ENCODE assay signal across 1 cellular context in the genomic region with DNA sequence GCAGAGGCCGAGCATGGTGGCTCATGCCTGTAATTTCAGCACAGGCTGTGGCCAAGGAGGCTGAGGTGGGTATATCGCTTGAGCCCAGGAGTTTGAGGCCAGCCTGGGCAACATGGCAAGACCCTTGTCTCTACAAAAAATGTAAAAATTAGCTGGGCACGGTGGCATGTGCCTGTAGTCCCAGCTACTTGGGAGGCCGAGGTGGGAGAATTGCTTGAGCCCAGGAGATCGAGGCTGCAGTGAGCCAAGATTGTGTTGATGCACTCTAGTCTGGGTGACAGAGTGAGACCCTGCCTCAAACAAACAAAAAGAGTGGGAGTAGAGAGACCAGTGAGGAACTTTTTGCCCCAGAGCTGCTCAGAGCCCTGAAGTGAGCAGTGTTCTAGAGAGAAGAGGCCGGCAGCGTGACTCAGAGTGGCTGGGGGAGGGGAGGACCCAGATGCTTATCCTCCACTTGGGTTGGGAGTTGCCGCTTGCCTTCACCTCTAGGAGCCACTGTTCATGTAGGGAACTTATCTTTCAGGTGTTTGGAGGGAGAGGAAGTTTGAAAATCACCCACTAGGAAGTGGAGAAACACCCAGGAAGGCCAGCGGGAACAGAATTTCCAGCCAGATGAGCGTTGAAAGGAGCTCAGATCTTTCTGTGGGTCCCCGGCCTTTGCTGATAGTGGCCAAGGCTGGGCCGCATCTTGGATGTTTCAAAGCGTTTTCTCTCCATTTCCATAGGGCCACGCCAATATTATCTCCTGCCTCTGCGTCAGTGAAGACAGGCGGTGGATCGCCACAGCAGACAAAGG.
TF ChIP-seq lines count a peak whose summit lies in the region.

No MANE protein-coding gene starts in this region.

TF ChIP-seq in HCT116, 20 proteins besides CTCF, POLR2A, EP300 and RAD21:
- no peak for TF ChIP-seq POLR2AphosphoS5 (IDR thresholded peaks at IDR 0.05; ENCODE audit: low read depth, low read length)
